In genomic region chr10:80893256-80893655, GRCh38 we compare ENCODE assay signal across 28 cellular contexts.
"Had no signal": no experiment of that assay in that cellular context is flagged by ENCODE, and none has a peak within 500 bp of the region (broad histone marks: within the 10 kb centered on the region; RNA-seq: fewer than 3 reads in every experiment).

No MANE protein-coding gene starts in this region.

- H3K4me3 ChIP-seq: neural progenitor cell, ovary, psoas muscle, skin epidermis, smooth muscle cell, stomach, thoracic aorta, thyroid gland, tibial nerve, upper lobe of left lung, vagina had no signal

- H3K9me3 Mint-ChIP-seq: naive thymus-derived CD8-positive, alpha-beta T cell; natural killer cell treated with Interleukin-12 subunit alpha and Interleukin-12 subunit beta and Interleukin-15 and Interleukin-18, amount 100 ng/mL, for 72 hours; neural progenitor cell; stimulated activated effector memory CD8-positive, alpha-beta T cell treated with anti-CD3 and anti-CD28 coated beads, Interleukin-12 subunit alpha, Interleukin-12 subunit beta, amount 100 ng/mL, for 72 hours; stimulated activated naive B cell treated with anti-CD40 and anti-IgM and Interleukin-4, amounts not matched to agents 10 μg/mL and 1 μg/mL and 100 μg/mL, for 72 hours; stimulated activated naive CD8-positive, alpha-beta T cell treated with anti-CD3 and anti-CD28 coated beads, Interleukin-15, Interleukin-2, amounts not matched to agents 100 ng/mL and 50 ng/mL, for 24 hours had no signal

- H3K9ac ChIP-seq: neural progenitor cell, parathyroid adenoma had no signal

- H3K27ac ChIP-seq: neural progenitor cell, ovary, parathyroid adenoma, psoas muscle, skin epidermis, stomach, thoracic aorta, thyroid gland, tibial nerve, upper lobe of left lung, vagina had no signal

- H3K36me3 ChIP-seq: neural progenitor cell, ovary, stomach, thoracic aorta, thyroid gland, tibial nerve, upper lobe of left lung, vagina had no signal

- DNase-seq: naive thymus-derived CD8-positive, alpha-beta T cell; occipital lobe; ovary; posterior cingulate gyrus; psoas muscle; right cardiac atrium; stimulated activated CD4-positive, alpha-beta T cell treated with anti-CD3 and anti-CD28 coated beads, Interleukin-15, amount 100 ng/mL, for 24 hours; stimulated activated CD4-positive, alpha-beta T cell treated with anti-CD3 and anti-CD28 coated beads, Interleukin-2, amount 100 ng/mL, for 24 hours; stimulated activated CD4-positive, alpha-beta T cell treated with anti-CD3 and anti-CD28 coated beads, Interleukin-2, amount 100 ng/mL, for 48 hours; stimulated activated CD4-positive, alpha-beta T cell treated with anti-CD3 and anti-CD28 coated beads, Interleukin-4, amount 100 ng/mL, for 24 hours; stimulated activated naive B cell treated with anti-CD40 and anti-IgM and Interleukin-4, amounts not matched to agents 10 μg/mL and 1 μg/mL and 100 μg/mL, for 72 hours; stimulated activated naive CD4-positive, alpha-beta T cell treated with Interleukin-2 at 50 U/mL for 16 hours; stomach; thyroid gland; trophoblast cell; upper lobe of left lung had no signal

- H3K27me3 ChIP-seq: ovary, stomach, thyroid gland, tibial nerve, upper lobe of left lung, vagina had no signal

- H3K4me1 Mint-ChIP-seq: stimulated activated effector memory CD8-positive, alpha-beta T cell treated with anti-CD3 and anti-CD28 coated beads, Interleukin-12 subunit alpha, Interleukin-12 subunit beta, amount 100 ng/mL, for 72 hours; stimulated activated naive B cell treated with anti-CD40 and anti-IgM and Interleukin-4, amounts not matched to agents 10 μg/mL and 1 μg/mL and 100 μg/mL, for 72 hours had no signal

- ATAC-seq: naive thymus-derived CD8-positive, alpha-beta T cell; natural killer cell treated with Interleukin-12 subunit alpha and Interleukin-12 subunit beta and Interleukin-15 and Interleukin-18, amount 100 ng/mL, for 72 hours; psoas muscle; right cardiac atrium; sciatic nerve; stimulated activated effector memory CD8-positive, alpha-beta T cell treated with anti-CD3 and anti-CD28 coated beads, Interleukin-12 subunit alpha, Interleukin-12 subunit beta, amount 100 ng/mL, for 72 hours; stimulated activated naive B cell treated with anti-CD40 and anti-IgM and Interleukin-4, amounts not matched to agents 10 μg/mL and 1 μg/mL and 100 μg/mL, for 72 hours had no signal

- H3K4me3 Mint-ChIP-seq: naive thymus-derived CD8-positive, alpha-beta T cell; natural killer cell treated with Interleukin-12 subunit alpha and Interleukin-12 subunit beta and Interleukin-15 and Interleukin-18, amount 100 ng/mL, for 72 hours; neural progenitor cell; stimulated activated effector memory CD8-positive, alpha-beta T cell treated with anti-CD3 and anti-CD28 coated beads, Interleukin-12 subunit alpha, Interleukin-12 subunit beta, amount 100 ng/mL, for 72 hours; stimulated activated naive B cell treated with anti-CD40 and anti-IgM and Interleukin-4, amounts not matched to agents 10 μg/mL and 1 μg/mL and 100 μg/mL, for 72 hours; stimulated activated naive CD8-positive, alpha-beta T cell treated with anti-CD3 and anti-CD28 coated beads, Interleukin-15, Interleukin-2, amounts not matched to agents 100 ng/mL and 50 ng/mL, for 24 hours had no signal

- H3K27me3 Mint-ChIP-seq: natural killer cell treated with Interleukin-12 subunit alpha and Interleukin-12 subunit beta and Interleukin-15 and Interleukin-18, amount 100 ng/mL, for 72 hours; stimulated activated naive B cell treated with anti-CD40 and anti-IgM and Interleukin-4, amounts not matched to agents 10 μg/mL and 1 μg/mL and 100 μg/mL, for 72 hours; stimulated activated naive CD8-positive, alpha-beta T cell treated with anti-CD3 and anti-CD28 coated beads, Interleukin-15, Interleukin-2, amounts not matched to agents 100 ng/mL and 50 ng/mL, for 24 hours had no signal

- H3K9me3 ChIP-seq: ovary, psoas muscle, stomach, thoracic aorta, thyroid gland, tibial nerve, upper lobe of left lung, vagina had no signal

- H3K36me3 Mint-ChIP-seq: naive thymus-derived CD8-positive, alpha-beta T cell; natural killer cell treated with Interleukin-12 subunit alpha and Interleukin-12 subunit beta and Interleukin-15 and Interleukin-18, amount 100 ng/mL, for 72 hours; neural progenitor cell; stimulated activated effector memory CD8-positive, alpha-beta T cell treated with anti-CD3 and anti-CD28 coated beads, Interleukin-12 subunit alpha, Interleukin-12 subunit beta, amount 100 ng/mL, for 72 hours; stimulated activated naive B cell treated with anti-CD40 and anti-IgM and Interleukin-4, amounts not matched to agents 10 μg/mL and 1 μg/mL and 100 μg/mL, for 72 hours had no signal

- H3K27ac Mint-ChIP-seq: naive thymus-derived CD8-positive, alpha-beta T cell; natural killer cell treated with Interleukin-12 subunit alpha and Interleukin-12 subunit beta and Interleukin-15 and Interleukin-18, amount 100 ng/mL, for 72 hours; neural progenitor cell; progenitor cell of endocrine pancreas; stimulated activated effector memory CD8-positive, alpha-beta T cell treated with anti-CD3 and anti-CD28 coated beads, Interleukin-12 subunit alpha, Interleukin-12 subunit beta, amount 100 ng/mL, for 72 hours; stimulated activated naive B cell treated with anti-CD40 and anti-IgM and Interleukin-4, amounts not matched to agents 10 μg/mL and 1 μg/mL and 100 μg/mL, for 72 hours; stimulated activated naive CD8-positive, alpha-beta T cell treated with anti-CD3 and anti-CD28 coated beads, Interleukin-15, Interleukin-2, amounts not matched to agents 100 ng/mL and 50 ng/mL, for 24 hours had no signal

- H3K4me1 ChIP-seq: psoas muscle, stomach, thyroid gland, tibial nerve, upper lobe of left lung, vagina had no signal
